8 cellular contexts compared by ENCODE assay signal in genomic region chrX:120485562-120486520, GRCh38. TPM values are rescaled to one million over a fixed set of nuclear protein-coding genes. Genes with fewer than 3 reads are reported as not detected.
DNase-seq lines count a peak whose midpoint lies in the region; ATAC-seq lines count a peak whose summit lies in the region.

No MANE protein-coding gene starts in this region.

- no peaks in the 10 kb centered on the region for H3K36me3 ChIP-seq in CD4-positive, alpha-beta memory T cell (ENCODE audit: insufficient read depth, low read length)
- no peaks in the 10 kb centered on the region for H3K36me3 ChIP-seq in endocrine pancreas (ENCODE audit: control insufficient read depth, insufficient read depth, low read length)

- intact Hi-C loops in CD4-positive, alpha-beta memory T cell (cut with micrococcal nuclease) = loop anchor here (1.0 to 5.0 kb wide), 4 partner anchors 12 to 235 kb away; partner anchors contain the start of genes CUL4B, LAMP2 and ZBTB33

- H3K4me1 Mint-ChIP-seq in CD4-positive, alpha-beta memory T cell = peaks cover 12 to 28% (median 22%) of the 10 kb centered on the region in 4 donors
- H3K4me1 Mint-ChIP-seq in memory B cell = peaks cover 4% of the 10 kb centered on the region

- CTCF ChIA-PET in CD4-positive, alpha-beta memory T cell (lab: Charles Lee; ENCODE audit: partially characterized antibody) = interaction anchor here (0.8 to 2.2 kb wide), 10 partner anchors 9 to 177 kb away, joined by 3 to 12 read pairs (median 4); partner anchors contain the start of gene LAMP2

- H3K27me3 ChIP-seq in CD4-positive, alpha-beta memory T cell (ENCODE audit: insufficient read depth, low read length) = no peaks in the 10 kb centered on the region
- no peaks in the 10 kb centered on the region for H3K27me3 ChIP-seq in endocrine pancreas (ENCODE audit: control insufficient read depth, insufficient read depth, low read length)

- H3K36me3 Mint-ChIP-seq in CD4-positive, alpha-beta memory T cell = peaks cover 0 to 1% of the 10 kb centered on the region in 2 donors
- H3K36me3 Mint-ChIP-seq in memory B cell = no peaks in the 10 kb centered on the region

- H3K4me3 Mint-ChIP-seq in CD4-positive, alpha-beta memory T cell = peak overlapping the region; percentile 90 to 96 (median 92)
- H3K4me3 Mint-ChIP-seq in memory B cell = peak overlapping the region; percentile 90

- H3K9ac ChIP-seq in endocrine pancreas (ENCODE audit: control insufficient read depth, insufficient read depth, low read length) = peak overlapping the region; percentile 72

- ATAC-seq in GM19395 (IDR thresholded peaks at IDR 0.05; ENCODE audit: unreplicated experiment) (peak; percentile 81), HG03521 (IDR thresholded peaks at IDR 0.05; ENCODE audit: unreplicated experiment) (peak; percentile 69), memory B cell (ENCODE audit: low read depth) (peak; percentile 73)

- H3K27me3 Mint-ChIP-seq in CD4-positive, alpha-beta memory T cell = no peaks in the 10 kb centered on the region
- H3K27me3 Mint-ChIP-seq in memory B cell = no peaks in the 10 kb centered on the region

- peak; percentile 52 to 76 (median 58) for DNase-seq in CD4-positive, alpha-beta memory T cell
- DNase-seq in NCI-H748 treated with DMSO at 0.1 percent for 48 hours (lab: John Stamatoyannopoulos, UW) (peak; percentile 90), memory B cell (ENCODE audit: low spot score in 2 of 2) (peak; percentile 28 to 34)
- DNase-seq in activated CD8-positive, alpha-beta memory T cell treated with anti-CD3 and anti-CD28 coated beads for 24 hours = peak; percentile 83
- DNase-seq in stimulated activated CD8-positive, alpha-beta memory T cell treated with anti-CD3 and anti-CD28 coated beads, Interleukin-15, amount 100 ng/mL, for 48 hours (ENCODE audit: low read depth in 2 of 2) = peak; percentile 18 to 21

- H3K27ac ChIP-seq in CD4-positive, alpha-beta memory T cell (ENCODE audit: low read depth, low read length) = peak overlapping the region; percentile 68

- H3K27ac Mint-ChIP-seq in CD4-positive, alpha-beta memory T cell = peak overlapping the region; percentile 95 to 97 (median 96)
- H3K27ac Mint-ChIP-seq in memory B cell = peak overlapping the region; percentile 83

- peak overlapping the region; percentile 73 to 88 for H3K4me3 ChIP-seq in CD4-positive, alpha-beta memory T cell (ENCODE audit: low read length in 2 of 2)
- H3K4me3 ChIP-seq in endocrine pancreas (ENCODE audit: control insufficient read depth, insufficient read depth, low read length) = peak overlapping the region; percentile 77

- H3K9me3 Mint-ChIP-seq in CD4-positive, alpha-beta memory T cell = no peaks in the 10 kb centered on the region
- no peaks in the 10 kb centered on the region for H3K9me3 Mint-ChIP-seq in memory B cell

- H3K9me3 ChIP-seq in CD4-positive, alpha-beta memory T cell (ENCODE audit: control insufficient read depth in 1 of 2, low read length in 2 of 2) = no peaks in the 10 kb centered on the region
- no peaks in the 10 kb centered on the region for H3K9me3 ChIP-seq in endocrine pancreas (ENCODE audit: control insufficient read depth, low read length)

- POLR2A ChIA-PET in CD4-positive, alpha-beta memory T cell (lab: Charles Lee; ENCODE audit: partially characterized antibody) = interaction anchor here (0.8 to 1.6 kb wide), 10 partner anchors 10 to 543 kb away, joined by 3 to 17 read pairs (median 4); partner anchors contain the start of genes CUL4B, LAMP2, MCTS1 and NKAP

- H3K4me1 ChIP-seq in CD4-positive, alpha-beta memory T cell (ENCODE audit: insufficient read depth, low read length) = peaks cover 35% of the 10 kb centered on the region
- H3K4me1 ChIP-seq in endocrine pancreas (ENCODE audit: control insufficient read depth, insufficient read depth, low read length) = no peaks in the 10 kb centered on the region

RNA-seq across cellular contexts. Expression of gene LAMP2, which starts 16.7 kb away (rescaled TPM):
- 10 to 100 TPM; 44.2 to 45.8 TPM for total RNA-seq in CD4-positive, alpha-beta memory T cell
- 100 to 1,000 TPM in 1 of 2 donors, 10 to 100 TPM in 1; 83.0 to 155 TPM for polyA plus RNA-seq in CD4-positive, alpha-beta memory T cell

Comparison
In these comparisons a context has a peak if more than half of its experiments do, and no peak if none do; other contexts are left out.
1. Peak in every context shown above with its lines: DNase-seq, ATAC-seq, H3K4me3 ChIP-seq and H3K27ac ChIP-seq.
2. DNase-seq: peak in every context shown above with its lines; median percentile 90 in NCI-H748 treated with DMSO at 0.1 percent for 48 hours; 83 in activated CD8-positive, alpha-beta memory T cell treated with anti-CD3 and anti-CD28 coated beads for 24 hours; 58 in CD4-positive, alpha-beta memory T cell; 31 in memory B cell; 20 in stimulated activated CD8-positive, alpha-beta memory T cell treated with anti-CD3 and anti-CD28 coated beads, Interleukin-15, amount 100 ng/mL, for 48 hours.